ENCODE assay signal across 30 cellular contexts in the genomic region with DNA sequence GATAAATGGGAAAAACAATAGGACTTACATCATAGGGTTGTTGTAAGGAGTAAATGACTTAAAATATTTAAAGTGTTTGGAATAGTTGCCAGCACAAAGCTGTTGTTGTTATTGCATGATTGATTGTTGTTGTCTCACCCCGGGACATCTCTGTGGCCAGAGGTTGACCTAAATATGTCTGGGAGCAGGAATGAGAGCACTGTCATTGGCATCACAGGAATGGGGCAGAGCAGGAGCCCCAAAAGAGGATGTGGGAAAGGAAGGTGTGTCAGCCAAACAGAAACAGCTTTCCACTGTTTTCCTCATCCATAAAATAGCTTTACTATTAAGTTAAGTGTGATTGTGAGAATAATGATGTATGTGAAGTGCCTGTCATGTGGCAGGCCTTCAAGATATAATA.
"Had no signal": no experiment of that assay in that cellular context is flagged by ENCODE, and none has a peak within 500 bp of the region (broad histone marks: within the 10 kb centered on the region; RNA-seq: fewer than 3 reads in every experiment).

No MANE protein-coding gene starts in this region.

- H3K4me3 Mint-ChIP-seq: activated naive CD8-positive, alpha-beta T cell; activated T-cell treated with anti-CD3 and anti-CD28 coated beads, Interleukin-2, amount 50 U/mL, for 72 hours; effector memory CD8-positive, alpha-beta T cell; naive thymus-derived CD8-positive, alpha-beta T cell; neural progenitor cell; stimulated activated naive CD8-positive, alpha-beta T cell treated with anti-CD3 and anti-CD28 coated beads, Interleukin-15, Interleukin-2, amounts not matched to agents 100 ng/mL and 50 ng/mL, for 24 hours; T-helper 1 cell treated with Interleukin-12 subunit alpha and Interleukin-12 subunit beta and Interleukin-4 antibody, amounts not matched to agents 30 μg/mL and 1 μg/mL, for 36 hours; type B pancreatic cell had no signal

- H3K36me3 ChIP-seq: brain microvascular endothelial cell, esophagus muscularis mucosa, gastrocnemius medialis, left ventricle myocardium inferior, neural progenitor cell, thoracic aorta, vagina had no signal

- H3K4me3 ChIP-seq: esophagus muscularis mucosa, gastrocnemius medialis, left ventricle myocardium inferior, lung, neural progenitor cell, psoas muscle, thoracic aorta, vagina had no signal

- H3K4me1 Mint-ChIP-seq: naive thymus-derived CD8-positive, alpha-beta T cell had no signal

- H3K4me1 ChIP-seq: esophagus muscularis mucosa, gastrocnemius medialis, left ventricle myocardium inferior, neural progenitor cell, parathyroid adenoma, psoas muscle, vagina had no signal

- H3K27ac ChIP-seq: brain microvascular endothelial cell, esophagus muscularis mucosa, gastrocnemius medialis, left ventricle myocardium inferior, neural progenitor cell, parathyroid adenoma, psoas muscle, thoracic aorta, vagina, VCaP had no signal

- H3K27me3 ChIP-seq: brain microvascular endothelial cell, esophagus muscularis mucosa, gastrocnemius medialis, neural progenitor cell, vagina had no signal

- H3K9me3 ChIP-seq: esophagus muscularis mucosa, gastrocnemius medialis, left ventricle myocardium inferior, psoas muscle, thoracic aorta, vagina had no signal

- H3K9me3 Mint-ChIP-seq: effector memory CD8-positive, alpha-beta T cell; naive thymus-derived CD8-positive, alpha-beta T cell; neural progenitor cell; stimulated activated naive CD8-positive, alpha-beta T cell treated with anti-CD3 and anti-CD28 coated beads, Interleukin-15, Interleukin-2, amounts not matched to agents 100 ng/mL and 50 ng/mL, for 24 hours; T-helper 1 cell treated with Interleukin-12 subunit alpha and Interleukin-12 subunit beta and Interleukin-4 antibody, amounts not matched to agents 30 μg/mL and 1 μg/mL, for 36 hours; type B pancreatic cell had no signal

- ATAC-seq: activated T-cell treated with anti-CD3 and anti-CD28 coated beads, Interleukin-2, amount 50 U/mL, for 72 hours; effector memory CD8-positive, alpha-beta T cell; gastrocnemius medialis; naive thymus-derived CD8-positive, alpha-beta T cell; psoas muscle had no signal

- H3K27ac Mint-ChIP-seq: activated naive CD8-positive, alpha-beta T cell; activated T-cell treated with anti-CD3 and anti-CD28 coated beads, Interleukin-2, amount 50 U/mL, for 72 hours; effector memory CD8-positive, alpha-beta T cell; naive thymus-derived CD8-positive, alpha-beta T cell; neural progenitor cell; stimulated activated naive CD8-positive, alpha-beta T cell treated with anti-CD3 and anti-CD28 coated beads, Interleukin-15, Interleukin-2, amounts not matched to agents 100 ng/mL and 50 ng/mL, for 24 hours; T-helper 1 cell treated with Interleukin-12 subunit alpha and Interleukin-12 subunit beta and Interleukin-4 antibody, amounts not matched to agents 30 μg/mL and 1 μg/mL, for 36 hours; type B pancreatic cell had no signal

- DNase-seq: activated CD4-positive, alpha-beta T cell treated with anti-CD3 and anti-CD28 coated beads for 4 hours; activated CD4-positive, alpha-beta T cell treated with anti-CD3 and anti-CD28 coated beads, Interleukin-2, amount 50 U/mL, for 4 hours; activated effector memory CD4-positive, alpha-beta T cell treated with Interleukin-2 at 50 U/mL for 16 hours; activated naive CD4-positive, alpha-beta T cell treated with Interleukin-2 at 50 U/mL for 16 hours; activated T-cell treated with anti-CD3 and anti-CD28 coated beads for 4 hours; activated T-cell treated with anti-CD3 and anti-CD28 coated beads, Interleukin-2, amount 50 U/mL, for 72 hours; amniotic stem cell; brain microvascular endothelial cell; caudate nucleus; cortex of kidney; effector memory CD8-positive, alpha-beta T cell; gastrocnemius medialis; glutamatergic neuron; left ventricle myocardium inferior; naive thymus-derived CD8-positive, alpha-beta T cell; occipital lobe; psoas muscle; stimulated activated CD4-positive, alpha-beta T cell treated with anti-CD3 and anti-CD28 coated beads, Interleukin-2, amount 100 ng/mL, for 48 hours; T-helper 9 cell had no signal

- H3K36me3 Mint-ChIP-seq: activated naive CD8-positive, alpha-beta T cell; naive thymus-derived CD8-positive, alpha-beta T cell; neural progenitor cell; type B pancreatic cell had no signal
